ENCODE assay signal across 22 cellular contexts in the genomic region with DNA sequence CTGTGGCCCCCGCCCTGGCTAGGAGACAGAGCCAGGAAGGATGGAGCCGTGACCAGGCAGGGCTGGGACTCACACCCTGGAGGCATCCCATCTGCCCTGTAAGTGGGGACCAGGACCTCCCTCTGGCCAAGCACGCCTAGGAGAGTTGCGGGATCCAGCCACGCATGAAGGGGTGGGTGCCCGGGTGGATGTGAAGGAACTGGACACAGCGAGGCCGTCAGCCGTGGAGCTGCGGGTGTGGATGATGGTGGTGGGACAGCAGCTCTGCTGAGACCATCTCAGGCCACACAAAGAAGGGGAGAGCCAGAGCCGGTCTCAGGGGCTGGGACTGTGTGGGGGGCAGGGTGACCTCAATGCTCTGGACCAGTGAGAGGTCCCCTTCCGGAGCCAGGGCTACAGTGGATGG.
DNase-seq lines count a peak whose midpoint lies in the region; ATAC-seq and TF ChIP-seq lines count a peak whose summit lies in the region.
"Had no signal": no experiment of that assay in that cellular context is flagged by ENCODE, and none has a peak within 500 bp of the region (broad histone marks: within the 10 kb centered on the region; RNA-seq: fewer than 3 reads in every experiment).

No MANE protein-coding gene starts in this region.

- no peaks in the 10 kb centered on the region for H3K27me3 Mint-ChIP-seq in natural killer cell treated with Interleukin-12 subunit alpha and Interleukin-12 subunit beta and Interleukin-15 and Interleukin-18, amount 100 ng/mL, for 72 hours
- H3K27me3 Mint-ChIP-seq in natural killer cell (ENCODE audit: low read depth in 2 of 2) = no peaks in the 10 kb centered on the region

- no peak overlapping the region for H2BK12ac ChIP-seq in mesenchymal stem cell (ENCODE audit: low read length in 2 of 2)

- no peak overlapping the region for H3K4me2 ChIP-seq in mesenchymal stem cell (ENCODE audit: low read length, poor library complexity, severe bottlenecking)
- H3K4me2 ChIP-seq: A549, GM23338 had no signal

- H3K4me3 ChIP-seq in mesenchymal stem cell (ENCODE audit: insufficient read depth in 1 of 2, low read depth in 1 of 2, low read length in 2 of 2) (no peak overlapping the region), aorta (ENCODE audit: low read length in 2 of 2) (no peak overlapping the region)
- H3K4me3 ChIP-seq: A549, GM23338, HAP-1 had no signal

- no peaks in the 10 kb centered on the region for H3K4me1 Mint-ChIP-seq in natural killer cell treated with Interleukin-12 subunit alpha and Interleukin-12 subunit beta and Interleukin-15 and Interleukin-18, amount 100 ng/mL, for 72 hours (ENCODE audit: low read depth in 2 of 2)
- H3K4me1 Mint-ChIP-seq in natural killer cell = no peaks in the 10 kb centered on the region
- H3K4me1 Mint-ChIP-seq: CD4-positive, alpha-beta memory T cell; GM23338 had no signal

- no peak overlapping the region for H3K27ac Mint-ChIP-seq in natural killer cell treated with Interleukin-12 subunit alpha and Interleukin-12 subunit beta and Interleukin-15 and Interleukin-18, amount 100 ng/mL, for 72 hours
- no peak overlapping the region for H3K27ac Mint-ChIP-seq in natural killer cell
- H3K27ac Mint-ChIP-seq: CD4-positive, alpha-beta memory T cell; GM23338; HFFc6 had no signal

- no peak overlapping the region for H2AK5ac ChIP-seq in mesenchymal stem cell (ENCODE audit: low read length, severe bottlenecking)

- H3K18ac ChIP-seq in mesenchymal stem cell (ENCODE audit: low read depth in 1 of 2, low read length in 2 of 2) = no peak overlapping the region

- H2BK15ac ChIP-seq in mesenchymal stem cell (ENCODE audit: low read depth, poor library complexity, severe bottlenecking) = no peak overlapping the region

- H3K27me3 ChIP-seq in mesenchymal stem cell (ENCODE audit: control insufficient read depth in 1 of 2, insufficient read depth in 1 of 2, low read length in 2 of 2) = peaks cover 0 to 3% of the 10 kb centered on the region in 2 experiments
- H3K27me3 ChIP-seq in aorta (ENCODE audit: control insufficient read depth in 1 of 2, insufficient read depth in 2 of 2, low read length in 1 of 2) = no peaks in the 10 kb centered on the region

- H4K91ac ChIP-seq in mesenchymal stem cell (ENCODE audit: low read length) = peak overlapping the region; percentile 39

- H2AFZ ChIP-seq in mesenchymal stem cell (ENCODE audit: low read depth, low read length) = no peak overlapping the region
- H2AFZ ChIP-seq: GM23338 had no signal

- H2BK5ac ChIP-seq in mesenchymal stem cell (ENCODE audit: low read depth, low read length, poor library complexity, severe bottlenecking) = no peak overlapping the region

- no peak for TF ChIP-seq CTCF in natural killer cell (IDR thresholded peaks at IDR 0.05)

- no peak overlapping the region for H3K23ac ChIP-seq in mesenchymal stem cell (ENCODE audit: low read length in 2 of 2)

- H2BK120ac ChIP-seq in mesenchymal stem cell (ENCODE audit: low read depth, low read length) = no peak overlapping the region

- H3K9ac ChIP-seq in mesenchymal stem cell (ENCODE audit: low read length) = no peak overlapping the region

- H3K79me1 ChIP-seq in mesenchymal stem cell (replicated peaks; ENCODE audit: low read length, poor library complexity, severe bottlenecking) = no peaks in the 10 kb centered on the region

- intact Hi-C loops in natural killer cell (cut with micrococcal nuclease) (no loop called here), posterior vena cava (cut with DNase I) (loop anchor here in 1 of 2 donors (10.0 kb wide), 1 partner anchor 84 kb away; no protein-coding TSS in a partner anchor), aorta (cut with DNase I) (no loop called here)

- ATAC-seq in natural killer cell treated with Interleukin-12 subunit alpha and Interleukin-12 subunit beta and Interleukin-15 and Interleukin-18, amount 100 ng/mL, for 72 hours = peak; percentile 3 to 16
- ATAC-seq in natural killer cell (no peak), aorta (ENCODE audit: low FRiP score) (peak; percentile 40), GM18909 (IDR thresholded peaks at IDR 0.05; ENCODE audit: poor library complexity, unreplicated experiment) (no peak)
- ATAC-seq: A549, GM23338 had no signal

- H3K36me3 ChIP-seq in mesenchymal stem cell (ENCODE audit: control insufficient read depth in 1 of 2, insufficient read depth in 2 of 2, low read depth in 1 of 2, low read length in 2 of 2) (no peaks in the 10 kb centered on the region), aorta (ENCODE audit: control insufficient read depth in 1 of 2, insufficient read depth in 2 of 2, low read length in 1 of 2) (no peaks in the 10 kb centered on the region)
- H3K36me3 ChIP-seq: HAP-1 had no signal

- 82% methylated on average over 12 of the region's 12 CpGs for WGBS in mesenchymal stem cell
- WGBS in aorta, 2 donors = 94 to 98% methylated on average over 12 of the region's 12 CpGs

- no peak overlapping the region for H3K4me3 Mint-ChIP-seq in natural killer cell treated with Interleukin-12 subunit alpha and Interleukin-12 subunit beta and Interleukin-15 and Interleukin-18, amount 100 ng/mL, for 72 hours
- H3K4me3 Mint-ChIP-seq in natural killer cell = no peak overlapping the region
- H3K4me3 Mint-ChIP-seq: CD4-positive, alpha-beta memory T cell; GM23338; HFFc6 had no signal

- no peak overlapping the region for H3K4ac ChIP-seq in mesenchymal stem cell (ENCODE audit: low read depth in 1 of 2, low read length in 2 of 2)

- H3K27ac ChIP-seq in mesenchymal stem cell (ENCODE audit: low read length, poor library complexity, severe bottlenecking) = no peak overlapping the region
- no peak overlapping the region for H3K27ac ChIP-seq in aorta (ENCODE audit: low read depth in 1 of 2, low read length in 2 of 2)
- H3K27ac ChIP-seq: A549 had no signal

- H3K4me1 ChIP-seq in mesenchymal stem cell (ENCODE audit: control insufficient read depth, insufficient read depth, low read depth, low read length) (no peaks in the 10 kb centered on the region), aorta (ENCODE audit: control insufficient read depth in 1 of 2, insufficient read depth in 2 of 2, low read length in 2 of 2) (no peaks in the 10 kb centered on the region)
- H3K4me1 ChIP-seq: HAP-1 had no signal

- no peaks in the 10 kb centered on the region for H3K36me3 Mint-ChIP-seq in natural killer cell treated with Interleukin-12 subunit alpha and Interleukin-12 subunit beta and Interleukin-15 and Interleukin-18, amount 100 ng/mL, for 72 hours
- no peaks in the 10 kb centered on the region for H3K36me3 Mint-ChIP-seq in natural killer cell
- H3K36me3 Mint-ChIP-seq: CD4-positive, alpha-beta memory T cell had no signal

- H3K14ac ChIP-seq in mesenchymal stem cell (ENCODE audit: low read length in 2 of 2) = no peak overlapping the region

- no peak overlapping the region for H4K8ac ChIP-seq in mesenchymal stem cell (ENCODE audit: low read length)

- H3K9me3 ChIP-seq in mesenchymal stem cell (ENCODE audit: control insufficient read depth, low read length) (no peaks in the 10 kb centered on the region), aorta (ENCODE audit: control insufficient read depth, low read length) (no peaks in the 10 kb centered on the region)
- H3K9me3 ChIP-seq: A549, HAP-1 had no signal

- no peaks in the 10 kb centered on the region for H3K9me3 Mint-ChIP-seq in natural killer cell treated with Interleukin-12 subunit alpha and Interleukin-12 subunit beta and Interleukin-15 and Interleukin-18, amount 100 ng/mL, for 72 hours
- no peaks in the 10 kb centered on the region for H3K9me3 Mint-ChIP-seq in natural killer cell
- H3K9me3 Mint-ChIP-seq: CD4-positive, alpha-beta memory T cell; GM23338 had no signal

- no peak for DNase-seq in natural killer cell treated with Interleukin-12 subunit alpha and Interleukin-12 subunit beta and Interleukin-15 and Interleukin-18, amount 100 ng/mL, for 72 hours (ENCODE audit: low spot score)
- DNase-seq in natural killer cell = no peak
- DNase-seq in mesenchymal stem cell = no peak
- DNase-seq in posterior vena cava (ENCODE audit: low spot score) = peak; percentile 80
- DNase-seq in aorta = peak in 1 of 2 donors; percentile 66
- no peak for DNase-seq in stimulated activated CD8-positive, alpha-beta memory T cell treated with anti-CD3 and anti-CD28 coated beads, Interleukin-4, amount 100 ng/mL, for 48 hours
- DNase-seq in T-helper 2 cell = no peak
- DNase-seq: 8988T; ACHN; AML-193; C1 segment of cervical spinal cord; Calu3; CD4-positive, alpha-beta memory T cell; COR-L47; DMS53; DMS79 treated with DMSO at 0.1 percent for 48 hours; GF-D8; HFFc6 had no signal

Comparison
In these comparisons a context has a peak if more than half of its experiments do, and no peak if none do; other contexts are left out.
1. ATAC-seq: peak in natural killer cell treated with Interleukin-12 subunit alpha and Interleukin-12 subunit beta and Interleukin-15 and Interleukin-18, amount 100 ng/mL, for 72 hours (2 of 2) and aorta (single experiment); none in natural killer cell (0 of 3) and GM18909 (single experiment).